Comparison of ENCODE assay signal across 20 cellular contexts in the genomic region with DNA sequence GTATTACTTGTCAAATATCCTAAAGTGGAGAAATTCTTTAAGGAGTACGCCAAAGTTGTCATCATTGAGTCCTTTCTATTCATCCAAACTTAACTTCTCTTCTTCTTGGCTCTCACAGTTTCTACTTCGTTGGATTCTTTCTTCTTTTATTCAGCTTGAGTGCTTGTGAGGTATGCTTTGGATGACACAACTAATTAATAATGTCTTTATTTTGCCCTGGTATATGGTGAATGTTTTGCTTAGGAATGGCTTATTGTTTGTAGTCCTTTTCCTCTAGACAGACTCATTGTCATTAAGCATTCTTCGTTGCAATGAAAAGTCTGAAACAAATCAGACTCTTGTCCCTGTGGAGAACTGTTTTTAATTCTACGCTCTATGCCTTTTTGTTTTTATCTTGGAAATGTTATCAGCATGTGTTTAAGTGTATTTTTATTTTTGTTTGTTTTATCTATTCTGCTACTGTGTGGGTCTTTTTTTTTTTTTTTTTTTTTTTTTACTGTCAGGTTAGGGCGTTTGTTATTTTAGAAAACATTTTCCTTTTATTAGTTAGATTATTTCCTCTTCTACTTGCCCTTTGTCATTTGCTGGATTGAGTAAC.
DNase-seq lines count a peak whose midpoint lies in the region; ATAC-seq, FAIRE-seq and TF ChIP-seq lines count a peak whose summit lies in the region.
"Had no signal": no experiment of that assay in that cellular context is flagged by ENCODE, and none has a peak within 500 bp of the region (broad histone marks: within the 10 kb centered on the region; RNA-seq: fewer than 3 reads in every experiment).

No MANE protein-coding gene starts in this region.

- no peak overlapping the region for H3K14ac ChIP-seq in neuronal stem cell (ENCODE audit: low read length)

- no peak overlapping the region for H2BK5ac ChIP-seq in neuronal stem cell (ENCODE audit: low read length)

- H2AFZ ChIP-seq in astrocyte (ENCODE audit: low read depth, low read length) = no peak overlapping the region
- no peak overlapping the region for H2AFZ ChIP-seq in neuronal stem cell (ENCODE audit: low read length)
- H2AFZ ChIP-seq in SK-N-SH (ENCODE audit: low read depth) = no peak overlapping the region
- H2AFZ ChIP-seq in Karpas-422 (ENCODE audit: low read length) = no peak overlapping the region
- H2AFZ ChIP-seq: GM23248 had no signal

- H3K4me1 Mint-ChIP-seq in astrocyte (ENCODE audit: low read depth, unreplicated experiment) = peaks cover 14% of the 10 kb centered on the region
- H3K4me1 Mint-ChIP-seq: CD4-positive, CD25-positive, alpha-beta regulatory T cell; CD8-positive, alpha-beta memory T cell had no signal

- H2AK5ac ChIP-seq in neuronal stem cell (ENCODE audit: low read depth, low read length) = no peak overlapping the region

- no peaks in the 10 kb centered on the region for H3K27me3 ChIP-seq in astrocyte (ENCODE audit: insufficient read depth, low read length)
- H3K27me3 ChIP-seq in neuronal stem cell (ENCODE audit: control insufficient read depth in 3 of 3, insufficient read depth in 3 of 3, low read depth in 1 of 3, low read length in 3 of 3) = no peaks in the 10 kb centered on the region
- H3K27me3 ChIP-seq in SK-N-SH (ENCODE audit: insufficient read depth) = no peaks in the 10 kb centered on the region
- no peaks in the 10 kb centered on the region for H3K27me3 ChIP-seq in Karpas-422 (ENCODE audit: low read length)
- H3K27me3 ChIP-seq: BE2C had no signal

- no peak for ATAC-seq in HG03354 (IDR thresholded peaks at IDR 0.05; ENCODE audit: poor library complexity, severe bottlenecking, unreplicated experiment)
- ATAC-seq: HCT116 had no signal

- CTCF ChIA-PET in SK-N-SH (lab: Yijun Ruan, JAX) = interaction anchor here (0.6 to 1.0 kb wide), 2 partner anchors 31 to 421 kb away, joined by 3 read pairs; no protein-coding TSS in a partner anchor

- H3K9ac ChIP-seq in astrocyte (ENCODE audit: low read length) = no peak overlapping the region
- no peak overlapping the region for H3K9ac ChIP-seq in neuronal stem cell (ENCODE audit: low read depth, low read length, poor library complexity)
- no peak overlapping the region for H3K9ac ChIP-seq in SK-N-SH
- no peak overlapping the region for H3K9ac ChIP-seq in Karpas-422 (ENCODE audit: low read length)
- H3K9ac ChIP-seq: GM23248 had no signal

- H3K4ac ChIP-seq in neuronal stem cell (ENCODE audit: low read length) = no peak overlapping the region

- H4K91ac ChIP-seq in neuronal stem cell (ENCODE audit: low read depth, low read length, poor library complexity) = no peak overlapping the region

- H3K79me1 ChIP-seq in neuronal stem cell (ENCODE audit: low read depth, low read length) = no peaks in the 10 kb centered on the region

- H3K4me2 ChIP-seq in astrocyte (ENCODE audit: low read length) = peak overlapping the region; percentile 31
- no peak overlapping the region for H3K4me2 ChIP-seq in neuronal stem cell (ENCODE audit: insufficient read depth, low read length, poor library complexity, severe bottlenecking)
- no peak overlapping the region for H3K4me2 ChIP-seq in SK-N-SH
- no peak overlapping the region for H3K4me2 ChIP-seq in Karpas-422 (ENCODE audit: low read depth, low read length, poor library complexity, severe bottlenecking)

- DNase-seq in astrocyte (ENCODE audit: low read depth) = peak; percentile 75
- peak; percentile 9 for DNase-seq in iris pigment epithelial cell (ENCODE audit: low read depth)
- peak; percentile 32 for DNase-seq in neuronal stem cell (ENCODE audit: low spot score)
- DNase-seq in SK-N-SH = no peak
- DNase-seq in Karpas-422 = no peak
- no peak for DNase-seq in putamen (ENCODE audit: low spot score)
- DNase-seq: ACHN; BE2C; C1 segment of cervical spinal cord; CD4-positive, CD25-positive, alpha-beta regulatory T cell; CD8-positive, alpha-beta memory T cell; COR-L47; GM23248 had no signal

- no peak overlapping the region for H3K27ac Mint-ChIP-seq in astrocyte (ENCODE audit: unreplicated experiment)
- H3K27ac Mint-ChIP-seq: CD4-positive, CD25-positive, alpha-beta regulatory T cell; CD8-positive, alpha-beta memory T cell had no signal

- H2BK12ac ChIP-seq in neuronal stem cell (ENCODE audit: low read length) = no peak overlapping the region

- H3K36me3 ChIP-seq in astrocyte (ENCODE audit: insufficient read depth, low read length) = no peaks in the 10 kb centered on the region
- H3K36me3 ChIP-seq in neuronal stem cell (replicated peaks in 1 of 2; ENCODE audit: control insufficient read depth in 2 of 2, insufficient read depth in 2 of 2, low read length in 2 of 2) = no peaks in the 10 kb centered on the region
- no peaks in the 10 kb centered on the region for H3K36me3 ChIP-seq in SK-N-SH (replicated peaks in 1 of 2; ENCODE audit: control insufficient read depth in 1 of 2, insufficient read depth in 2 of 2, low read length in 1 of 2)
- no peaks in the 10 kb centered on the region for H3K36me3 ChIP-seq in Karpas-422 (ENCODE audit: insufficient read depth, low read length)
- H3K36me3 ChIP-seq: BE2C had no signal

- H3K4me3 ChIP-seq in astrocyte (ENCODE audit: insufficient read depth, low read depth, low read length) (no peak overlapping the region), neuronal stem cell (ENCODE audit: low read length in 2 of 2) (no peak overlapping the region), SK-N-SH (ENCODE audit: low read depth in 2 of 2, low read length in 1 of 2) (no peak overlapping the region), Karpas-422 (ENCODE audit: low read length) (no peak overlapping the region)
- H3K4me3 ChIP-seq: GM23248 had no signal

- no peak overlapping the region for H3K18ac ChIP-seq in neuronal stem cell (ENCODE audit: low read length)

- no peak overlapping the region for H2BK120ac ChIP-seq in neuronal stem cell (ENCODE audit: low read depth, low read length)

- H4K20me1 ChIP-seq in astrocyte (ENCODE audit: insufficient read depth, low read length) (peaks cover 3% of the 10 kb centered on the region), SK-N-SH (ENCODE audit: insufficient read depth) (no peaks in the 10 kb centered on the region), Karpas-422 (ENCODE audit: insufficient read depth, low read depth, low read length) (no peaks in the 10 kb centered on the region)

- H3K79me2 ChIP-seq in astrocyte (ENCODE audit: insufficient read depth, low read length) (no peaks in the 10 kb centered on the region), SK-N-SH (ENCODE audit: insufficient read depth) (no peaks in the 10 kb centered on the region), Karpas-422 (ENCODE audit: low read length) (no peaks in the 10 kb centered on the region)

- no peaks in the 10 kb centered on the region for H3K27me3 Mint-ChIP-seq in astrocyte (ENCODE audit: low read depth, unreplicated experiment)
- H3K27me3 Mint-ChIP-seq: CD4-positive, CD25-positive, alpha-beta regulatory T cell; CD8-positive, alpha-beta memory T cell had no signal

- peaks cover 10% of the 10 kb centered on the region for H3K36me3 Mint-ChIP-seq in astrocyte (ENCODE audit: low read depth, unreplicated experiment)
- H3K36me3 Mint-ChIP-seq: CD4-positive, CD25-positive, alpha-beta regulatory T cell; CD8-positive, alpha-beta memory T cell had no signal

- no peaks in the 10 kb centered on the region for H3K9me3 ChIP-seq in astrocyte (ENCODE audit: insufficient read depth, low read depth, low read length)
- H3K9me3 ChIP-seq in neuronal stem cell (replicated peaks in 1 of 2; ENCODE audit: control insufficient read depth in 2 of 2, insufficient read depth in 1 of 2, low read depth in 1 of 2, low read length in 2 of 2) = peaks cover 4 to 6% of the 10 kb centered on the region in 2 donors
- H3K9me3 ChIP-seq in SK-N-SH = no peaks in the 10 kb centered on the region
- H3K9me3 ChIP-seq in Karpas-422 (ENCODE audit: low read length) = peaks cover 69% of the 10 kb centered on the region
- H3K9me3 ChIP-seq: BE2C had no signal

- no peak overlapping the region for H3K27ac ChIP-seq in astrocyte (ENCODE audit: low read depth, low read length)
- no peak overlapping the region for H3K27ac ChIP-seq in neuronal stem cell (replicated peaks; ENCODE audit: low read length)
- H3K27ac ChIP-seq in SK-N-SH (ENCODE audit: low read depth in 2 of 2, low read length in 1 of 2) = no peak overlapping the region
- no peak overlapping the region for H3K27ac ChIP-seq in Karpas-422 (ENCODE audit: low read length)
- H3K27ac ChIP-seq: GM23248 had no signal

- no peak for FAIRE-seq in astrocyte (lab: Jason Lieb, UNC)
- FAIRE-seq: A204.1, D721Med, G401.6, GM12891, GM19239 had no signal

- H3K9me3 Mint-ChIP-seq in astrocyte (ENCODE audit: unreplicated experiment) = peaks cover 4% of the 10 kb centered on the region

- no peaks in the 10 kb centered on the region for H3K9me2 ChIP-seq in SK-N-SH
- no peaks in the 10 kb centered on the region for H3K9me2 ChIP-seq in Karpas-422 (replicated peaks; ENCODE audit: insufficient read depth, low read length)

- POLR2A ChIA-PET in SK-N-SH (lab: Yijun Ruan, JAX) = no interaction called here

- H3F3A ChIP-seq in SK-N-SH (replicated peaks; ENCODE audit: insufficient read depth) = peaks cover 7% of the 10 kb centered on the region

- no CpG with 5 or more reads among the region's 5 CpGs for WGBS in neuronal stem cell (ENCODE audit: extremely low coverage in 2 of 2, insufficient read length in 2 of 2, insufficient replicate concordance in 1 of 2), 2 donors
- 83% methylated on average over 5 of the region's 5 CpGs for WGBS in SK-N-SH (ENCODE audit: low lambda C conversion rate)

- no peak overlapping the region for H4K8ac ChIP-seq in neuronal stem cell (ENCODE audit: low read depth, low read length)

- H2BK15ac ChIP-seq in neuronal stem cell (ENCODE audit: low read length) = no peak overlapping the region

- no peak overlapping the region for H3K4me3 Mint-ChIP-seq in astrocyte (ENCODE audit: unreplicated experiment)
- H3K4me3 Mint-ChIP-seq: CD4-positive, CD25-positive, alpha-beta regulatory T cell; CD8-positive, alpha-beta memory T cell had no signal

- no peak overlapping the region for H3K23ac ChIP-seq in neuronal stem cell (ENCODE audit: low read depth, low read length, poor library complexity)

- H3K4me1 ChIP-seq in astrocyte (ENCODE audit: insufficient read depth, low read length) (no peaks in the 10 kb centered on the region), neuronal stem cell (ENCODE audit: control insufficient read depth in 2 of 2, insufficient read depth in 1 of 2, low read depth in 1 of 2, low read length in 2 of 2) (peaks cover 0 to 11% of the 10 kb centered on the region in 2 donors), SK-N-SH (ENCODE audit: control insufficient read depth in 1 of 2, insufficient read depth in 2 of 2, low read depth in 1 of 2, low read length in 1 of 2) (peaks cover 0 to 7% of the 10 kb centered on the region in 2 experiments; a peak in 1 of 4 replicates), Karpas-422 (ENCODE audit: low read length) (no peaks in the 10 kb centered on the region)
- H3K4me1 ChIP-seq: BE2C had no signal

- TF ChIP-seq CTCF in astrocyte (IDR thresholded peaks at IDR 0.05; ENCODE audit: insufficient read depth, low read depth, low read length) = no peak
- no peak for TF ChIP-seq CTCF in SK-N-SH (IDR thresholded peaks at IDR 0.05)

- TF ChIP-seq RAD21 in SK-N-SH (IDR thresholded peaks at IDR 0.05; ENCODE audit: low read length) = no peak

- TF ChIP-seq EP300 in SK-N-SH (IDR thresholded peaks at IDR 0.05; ENCODE audit: borderline replicate concordance in 1 of 2, low read depth in 1 of 2, low read length in 1 of 2) = no peak

Comparison
In these comparisons a context has a peak if more than half of its experiments do, and no peak if none do; other contexts are left out.
1. DNase-seq: peak in astrocyte (single experiment), iris pigment epithelial cell (single experiment) and neuronal stem cell (single experiment); none in SK-N-SH (single experiment), Karpas-422 (single experiment) and putamen (single experiment).